33 cellular contexts compared by ENCODE assay signal in the genomic region with DNA sequence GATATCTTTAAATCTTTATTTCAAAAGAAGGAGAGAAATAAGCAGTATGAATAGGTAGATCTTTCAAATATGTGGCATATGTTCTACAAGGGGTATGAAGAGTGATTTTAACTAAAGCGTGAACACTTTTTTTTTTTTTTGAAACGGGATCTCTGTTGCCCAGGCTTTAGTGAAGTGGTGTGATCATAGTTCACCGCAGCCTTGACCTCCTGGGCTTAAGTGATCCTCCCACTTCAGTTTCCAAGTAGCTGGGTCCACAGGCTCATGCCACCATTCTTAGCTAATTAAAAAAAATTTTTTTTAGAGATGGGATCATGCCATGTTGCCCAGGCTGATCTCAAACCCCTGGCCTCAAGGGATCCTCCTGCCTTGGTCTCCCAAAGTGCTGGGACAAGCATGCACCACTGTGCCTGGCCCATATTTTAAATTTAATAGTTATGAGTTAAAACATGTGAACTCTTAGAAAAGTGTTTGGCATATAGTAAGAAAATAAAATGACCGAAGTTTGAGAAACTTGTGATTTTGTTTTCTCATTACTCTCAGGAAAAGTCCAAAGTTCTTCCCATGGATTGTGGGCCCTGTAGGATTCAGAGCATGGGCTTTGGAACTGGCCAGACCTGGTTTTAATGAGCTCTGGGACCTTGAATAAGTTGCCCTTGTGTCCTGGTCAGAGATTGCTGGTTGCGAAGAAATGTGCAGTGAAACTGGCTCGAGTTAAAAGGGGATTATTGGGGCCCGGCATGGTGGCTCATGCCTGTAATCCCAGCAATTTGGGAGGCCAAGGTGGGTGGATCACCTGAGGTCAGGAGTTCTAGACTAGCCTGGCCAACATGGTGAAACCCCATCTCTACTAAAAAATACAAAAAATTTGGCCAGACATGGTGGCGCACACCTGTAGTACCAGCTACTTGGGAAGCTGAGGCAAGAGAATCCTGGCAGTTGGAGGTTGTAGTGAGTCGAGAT. TPM values are rescaled to one million over a fixed set of nuclear protein-coding genes. Genes with fewer than 3 reads are reported as not detected.
"Had no signal": no experiment of that assay in that cellular context is flagged by ENCODE, and none has a peak within 500 bp of the region (broad histone marks: within the 10 kb centered on the region; RNA-seq: fewer than 3 reads in every experiment).

No MANE protein-coding gene starts in this region.

- H3K4me1 ChIP-seq: pancreas, psoas muscle, spleen, suprapubic skin, testis, tibial artery, transverse colon, upper lobe of right lung, uterus had no signal

- H3K27me3 Mint-ChIP-seq: stimulated activated memory B cell treated with anti-CD40 and anti-IgM and Interleukin-4, amounts not matched to agents 10 μg/mL and 1 μg/mL and 100 μg/mL, for 72 hours; type B pancreatic cell had no signal

- H3K27ac ChIP-seq: neural progenitor cell, neutrophil, pancreas, psoas muscle, skin epidermis, spleen, suprapubic skin, testis, tibial artery, transverse colon, upper lobe of right lung, uterus had no signal

- H3K9me3 Mint-ChIP-seq: natural killer cell; nephron; neural progenitor cell; stimulated activated memory B cell treated with anti-CD40 and anti-IgM and Interleukin-4, amounts not matched to agents 10 μg/mL and 1 μg/mL and 100 μg/mL, for 72 hours; stimulated activated naive CD8-positive, alpha-beta T cell treated with anti-CD3 and anti-CD28 coated beads, Interleukin-15, amount 100 ng/mL, for 72 hours; type B pancreatic cell had no signal

- H3K27ac Mint-ChIP-seq: naive thymus-derived CD4-positive, alpha-beta T cell; natural killer cell; nephron; neural progenitor cell; stimulated activated memory B cell treated with anti-CD40 and anti-IgM and Interleukin-4, amounts not matched to agents 10 μg/mL and 1 μg/mL and 100 μg/mL, for 72 hours; stimulated activated naive CD8-positive, alpha-beta T cell treated with anti-CD3 and anti-CD28 coated beads, Interleukin-15, amount 100 ng/mL, for 72 hours; type B pancreatic cell had no signal

- H2AFZ ChIP-seq: neural progenitor cell had no signal

- H3K4me3 ChIP-seq: neural progenitor cell, pancreas, psoas muscle, skin epidermis, smooth muscle cell, spleen, suprapubic skin, testis, tibial artery, transverse colon, upper lobe of right lung, uterus had no signal

- H3K4me2 ChIP-seq: neural progenitor cell, smooth muscle cell had no signal

- H3K36me3 ChIP-seq: neural progenitor cell, neutrophil, pancreas, spleen, suprapubic skin, tibial artery, transverse colon, upper lobe of right lung, uterus had no signal

- H3K27me3 ChIP-seq: neural progenitor cell, pancreas, spleen, suprapubic skin, testis, tibial artery, transverse colon, upper lobe of right lung, uterus had no signal

- H3K4me1 Mint-ChIP-seq: naive thymus-derived CD4-positive, alpha-beta T cell; natural killer cell; nephron; stimulated activated memory B cell treated with anti-CD40 and anti-IgM and Interleukin-4, amounts not matched to agents 10 μg/mL and 1 μg/mL and 100 μg/mL, for 72 hours; stimulated activated naive CD8-positive, alpha-beta T cell treated with anti-CD3 and anti-CD28 coated beads, Interleukin-15, amount 100 ng/mL, for 72 hours had no signal

- DNase-seq: naive thymus-derived CD4-positive, alpha-beta T cell; natural killer cell; nucleus accumbens; pancreas; psoas muscle; right cardiac atrium; spleen; stimulated activated CD4-positive, alpha-beta T cell treated with anti-CD3 and anti-CD28 coated beads, Interleukin-12 subunit alpha, Interleukin-12 subunit beta, amount 100 ng/mL, for 4 hours; stimulated activated CD4-positive, alpha-beta T cell treated with anti-CD3 and anti-CD28 coated beads, Interleukin-1b, Interleukin-23, amount 100 ng/mL, for 48 hours; stimulated activated CD4-positive, alpha-beta T cell treated with anti-CD3 and anti-CD28 coated beads, Interleukin-4, amount 100 ng/mL, for 1 hour; stimulated activated CD4-positive, alpha-beta T cell treated with anti-CD3 and anti-CD28 coated beads, Interleukin-4, amount 100 ng/mL, for 4 hours; stimulated activated CD8-positive, alpha-beta memory T cell treated with anti-CD3 and anti-CD28 coated beads, Interleukin-4, amount 100 ng/mL, for 48 hours; stimulated activated naive CD4-positive, alpha-beta T cell; stimulated activated naive CD8-positive, alpha-beta T cell treated with anti-CD3 and anti-CD28 coated beads, Interleukin-15, amount 100 ng/mL, for 72 hours; stimulated activated naive CD8-positive, alpha-beta T cell treated with anti-CD3 and anti-CD28 coated beads, Interleukin-15, Interleukin-2, amounts not matched to agents 100 U/mL and 50 U/mL, for 24 hours; substantia nigra; tibial artery; transverse colon; upper lobe of right lung; uterus had no signal

- H3K4me3 Mint-ChIP-seq: naive thymus-derived CD4-positive, alpha-beta T cell; natural killer cell; nephron; neural progenitor cell; stimulated activated memory B cell treated with anti-CD40 and anti-IgM and Interleukin-4, amounts not matched to agents 10 μg/mL and 1 μg/mL and 100 μg/mL, for 72 hours; stimulated activated naive CD8-positive, alpha-beta T cell treated with anti-CD3 and anti-CD28 coated beads, Interleukin-15, amount 100 ng/mL, for 72 hours; type B pancreatic cell had no signal

- ATAC-seq: naive thymus-derived CD4-positive, alpha-beta T cell; natural killer cell; pancreas; psoas muscle; sciatic nerve; stimulated activated naive CD8-positive, alpha-beta T cell treated with anti-CD3 and anti-CD28 coated beads, Interleukin-15, amount 100 ng/mL, for 72 hours; stimulated activated naive CD8-positive, alpha-beta T cell treated with anti-CD3 and anti-CD28 coated beads, Interleukin-15, Interleukin-2, amounts not matched to agents 100 U/mL and 50 U/mL, for 24 hours; upper lobe of right lung had no signal

- H3K36me3 Mint-ChIP-seq: naive thymus-derived CD4-positive, alpha-beta T cell; natural killer cell; neural progenitor cell; stimulated activated memory B cell treated with anti-CD40 and anti-IgM and Interleukin-4, amounts not matched to agents 10 μg/mL and 1 μg/mL and 100 μg/mL, for 72 hours; type B pancreatic cell had no signal

RNA-seq across cellular contexts. Expression of a gene that starts 27.0 kb away (rescaled TPM):
- total RNA-seq: naive thymus-derived CD4-positive, alpha-beta T cell; natural killer cell; omental fat pad; osteocyte; posterior vena cava; psoas muscle; sciatic nerve; smooth muscle cell had no signal
- polyA plus RNA-seq: naive thymus-derived CD4-positive, alpha-beta T cell; pancreas; smooth muscle cell had no signal
